30 cellular contexts compared by ENCODE assay signal in the genomic region with DNA sequence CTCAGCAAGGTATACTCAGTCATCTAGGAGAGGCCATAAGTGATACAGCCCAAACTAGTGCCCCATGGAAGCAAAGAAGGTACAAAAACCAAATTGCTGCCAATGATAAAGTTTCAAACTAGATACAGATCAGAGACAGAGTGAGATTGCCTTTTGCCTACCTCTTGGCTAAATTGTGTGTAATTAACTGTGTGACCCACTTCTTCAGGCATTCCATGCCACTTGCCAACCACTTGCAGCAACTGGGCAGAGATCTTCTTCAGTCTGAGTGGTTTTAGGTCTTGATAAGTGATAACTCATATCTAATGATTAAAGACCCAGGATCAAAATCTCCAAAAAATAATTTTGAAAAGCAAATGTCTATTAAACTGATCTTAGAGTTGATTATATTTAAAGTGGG. TPM values are rescaled to one million over a fixed set of nuclear protein-coding genes. Genes with fewer than 3 reads are reported as not detected.
DNase-seq lines count a peak whose midpoint lies in the region; ATAC-seq and TF ChIP-seq lines count a peak whose summit lies in the region.
"Had no signal": no experiment of that assay in that cellular context is flagged by ENCODE, and none has a peak within 500 bp of the region (broad histone marks: within the 10 kb centered on the region; RNA-seq: fewer than 3 reads in every experiment).

No MANE protein-coding gene starts in this region.

- no peaks in the 10 kb centered on the region for H3K36me3 ChIP-seq in GM23248 (ENCODE audit: low read depth)
- no peaks in the 10 kb centered on the region for H3K36me3 ChIP-seq in adrenal gland (replicated peaks in 1 of 2)
- H3K36me3 ChIP-seq in left lung, result no peaks in the 10 kb centered on the region
- H3K36me3 ChIP-seq in smooth muscle cell (ENCODE audit: low read depth), result no peaks in the 10 kb centered on the region
- no peaks in the 10 kb centered on the region for H3K36me3 ChIP-seq in colonic mucosa
- H3K36me3 ChIP-seq: BLaER1 treated with 17β-estradiol and CSF1 and Interleukin-3, amounts not matched to agents 10 nM and 100 nM; brain microvascular endothelial cell; SJCRH30 had no signal

- H3K27ac ChIP-seq in GM23248, result peak overlapping the region; percentile 80
- H3K27ac ChIP-seq in adrenal gland, result peak overlapping the region in 3 of 5 donors; percentile 17 to 82 (median 64)
- H3K27ac ChIP-seq in left lung, result peak overlapping the region; percentile 16 to 53
- H3K27ac ChIP-seq in smooth muscle cell (ENCODE audit: low read depth), result no peak overlapping the region
- no peak overlapping the region for H3K27ac ChIP-seq in colonic mucosa
- H3K27ac ChIP-seq: BLaER1 treated with 17β-estradiol and CSF1 and Interleukin-3, amounts not matched to agents 10 nM and 100 nM; brain microvascular endothelial cell; dorsolateral prefrontal cortex; HL-60; parathyroid adenoma; SJCRH30; VCaP had no signal

- H3K4me2 ChIP-seq in GM23248 (ENCODE audit: unreplicated experiment) (peak overlapping the region; percentile 19), smooth muscle cell (no peak overlapping the region)
- H3K4me2 ChIP-seq: BLaER1 treated with 17β-estradiol and CSF1 and Interleukin-3, amounts not matched to agents 10 nM and 100 nM had no signal

- no peaks in the 10 kb centered on the region for H4K20me1 ChIP-seq in GM23248 (ENCODE audit: insufficient read depth)
- no peaks in the 10 kb centered on the region for H4K20me1 ChIP-seq in smooth muscle cell (ENCODE audit: low read depth)
- H4K20me1 ChIP-seq: BLaER1 treated with 17β-estradiol and CSF1 and Interleukin-3, amounts not matched to agents 10 nM and 100 nM had no signal

- no peaks in the 10 kb centered on the region for H3K27me3 Mint-ChIP-seq in effector memory CD8-positive, alpha-beta T cell
- H3K27me3 Mint-ChIP-seq: activated CD4-positive, alpha-beta T cell treated with anti-CD3 and anti-CD28 coated beads for 36 hours; memory B cell had no signal

- in situ Hi-C loops in GM23248 (cut with MboI), result no loop called here

- H3K4me1 ChIP-seq in GM23248 (ENCODE audit: insufficient read depth) (peaks cover 36% of the 10 kb centered on the region), adrenal gland (replicated peaks in 1 of 2) (peaks cover 0 to 11% of the 10 kb centered on the region in 2 donors), left lung (peaks cover 0 to 8% of the 10 kb centered on the region in 2 donors), smooth muscle cell (ENCODE audit: low read depth) (no peaks in the 10 kb centered on the region), colonic mucosa (no peaks in the 10 kb centered on the region)
- H3K4me1 ChIP-seq: parathyroid adenoma, SJCRH30 had no signal

- H3K9me3 ChIP-seq in GM23248 (ENCODE audit: low read depth) (no peaks in the 10 kb centered on the region), adrenal gland (replicated peaks in 1 of 3) (no peaks in the 10 kb centered on the region), left lung (no peaks in the 10 kb centered on the region), smooth muscle cell (replicated peaks; ENCODE audit: low read depth) (no peaks in the 10 kb centered on the region), colonic mucosa (no peaks in the 10 kb centered on the region)

- intact Hi-C loops in adrenal gland (cut with DNase I) (no loop called here), left lung (cut with DNase I) (no loop called here), colonic mucosa (cut with DNase I) (no loop called here)

- no peak overlapping the region for H3K27ac Mint-ChIP-seq in effector memory CD8-positive, alpha-beta T cell
- H3K27ac Mint-ChIP-seq: activated CD4-positive, alpha-beta T cell treated with anti-CD3 and anti-CD28 coated beads for 36 hours; activated T-helper 2 cell treated with anti-CD3 and anti-CD28 coated beads, Interferon-gamma antibody, Interleukin-2, Interleukin-4, amounts not matched to agents 10 μg/mL and 5 μg/mL and 100 μg/mL, durations not matched to agents 14 hours and 24 hours and 36 hours; memory B cell had no signal

- no peaks in the 10 kb centered on the region for H3K4me1 Mint-ChIP-seq in effector memory CD8-positive, alpha-beta T cell (ENCODE audit: low read depth in 2 of 2)
- H3K4me1 Mint-ChIP-seq: memory B cell had no signal

- no peak overlapping the region for H2AFZ ChIP-seq in GM23248
- peak overlapping the region; percentile 4 for H2AFZ ChIP-seq in smooth muscle cell (ENCODE audit: low read depth)
- H2AFZ ChIP-seq: parathyroid adenoma had no signal

- no peaks in the 10 kb centered on the region for H3K79me2 ChIP-seq in GM23248 (ENCODE audit: insufficient read depth)
- H3K79me2 ChIP-seq in smooth muscle cell (ENCODE audit: low read depth), result no peaks in the 10 kb centered on the region
- H3K79me2 ChIP-seq: parathyroid adenoma had no signal

- H3K9me3 Mint-ChIP-seq in effector memory CD8-positive, alpha-beta T cell, result no peaks in the 10 kb centered on the region

- no peak for ATAC-seq in left lung
- no peak for ATAC-seq in SK-N-SH treated with all-trans-retinoic acid at 6 μM for 48 hours
- ATAC-seq in GM18868 (IDR thresholded peaks at IDR 0.05; ENCODE audit: unreplicated experiment), result no peak
- ATAC-seq in effector memory CD8-positive, alpha-beta T cell (replicated peaks), result no peak
- ATAC-seq: activated CD4-positive, alpha-beta T cell treated with anti-CD3 and anti-CD28 coated beads for 36 hours had no signal

- DNase-seq in GM23248, result no peak
- DNase-seq in adrenal gland, result no peak
- DNase-seq in left lung, result no peak
- no peak for DNase-seq in smooth muscle cell (lab: John Stamatoyannopoulos, UW; ENCODE audit: unreplicated experiment)
- no peak for DNase-seq in colonic mucosa
- no peak for DNase-seq in effector memory CD8-positive, alpha-beta T cell
- DNase-seq: activated CD4-positive, alpha-beta T cell treated with anti-CD3 and anti-CD28 coated beads for 36 hours; activated naive CD4-positive, alpha-beta T cell treated with anti-CD3 and anti-CD28 coated beads, Interleukin-2, amount 50 U/mL, for 16 hours; activated T-cell treated with anti-CD3 and anti-CD28 coated beads for 4 hours; amygdala; DMS153; dorsolateral prefrontal cortex; H7; head of caudate nucleus; Karpas-422; NCI-H1436 treated with DMSO at 0.1 percent for 48 hours; NCI-H446; NCI-H774; SJCRH30; stimulated activated CD4-positive, alpha-beta T cell treated with anti-CD3 and anti-CD28 coated beads, Interleukin-4, amount 100 ng/mL, for 1 hour; T1000 had no signal

- no peak overlapping the region for H3K4me3 ChIP-seq in GM23248
- H3K4me3 ChIP-seq in adrenal gland, result no peak overlapping the region
- H3K4me3 ChIP-seq in left lung, result no peak overlapping the region
- H3K4me3 ChIP-seq in smooth muscle cell, result no peak overlapping the region
- H3K4me3 ChIP-seq in colonic mucosa, result no peak overlapping the region
- H3K4me3 ChIP-seq: BLaER1 treated with 17β-estradiol and CSF1 and Interleukin-3, amounts not matched to agents 10 nM and 100 nM; dorsolateral prefrontal cortex; SJCRH30 had no signal

- no peak for TF ChIP-seq POLR2A in adrenal gland (IDR thresholded peaks at IDR 0.05)

- H3F3A ChIP-seq in GM23248 (ENCODE audit: insufficient read depth) (peaks cover 38% of the 10 kb centered on the region), smooth muscle cell (ENCODE audit: low read depth) (no peaks in the 10 kb centered on the region)

- H3K36me3 Mint-ChIP-seq in effector memory CD8-positive, alpha-beta T cell (ENCODE audit: insufficient read depth), result no peaks in the 10 kb centered on the region
- H3K36me3 Mint-ChIP-seq: memory B cell had no signal

- H3K27me3 ChIP-seq in GM23248 (replicated peaks; ENCODE audit: insufficient read depth), result no peaks in the 10 kb centered on the region
- no peaks in the 10 kb centered on the region for H3K27me3 ChIP-seq in adrenal gland
- no peaks in the 10 kb centered on the region for H3K27me3 ChIP-seq in left lung
- no peaks in the 10 kb centered on the region for H3K27me3 ChIP-seq in smooth muscle cell (ENCODE audit: low read depth)
- H3K27me3 ChIP-seq in colonic mucosa, result no peaks in the 10 kb centered on the region
- H3K27me3 ChIP-seq: BLaER1 treated with 17β-estradiol and CSF1 and Interleukin-3, amounts not matched to agents 10 nM and 100 nM; brain microvascular endothelial cell; dorsolateral prefrontal cortex; SJCRH30 had no signal

- no peaks in the 10 kb centered on the region for H3K9me2 ChIP-seq in GM23248 (ENCODE audit: insufficient read depth)

- no peak overlapping the region for H3K4me3 Mint-ChIP-seq in effector memory CD8-positive, alpha-beta T cell
- H3K4me3 Mint-ChIP-seq: activated CD4-positive, alpha-beta T cell treated with anti-CD3 and anti-CD28 coated beads for 36 hours; memory B cell had no signal

- no peak for TF ChIP-seq CTCF in adrenal gland (IDR thresholded peaks at IDR 0.05)
- no peak for TF ChIP-seq CTCF in left lung (IDR thresholded peaks at IDR 0.05)
- no peak for TF ChIP-seq CTCF in smooth muscle cell (IDR thresholded peaks at IDR 0.05; ENCODE audit: borderline replicate concordance, insufficient read depth, poor library complexity, severe bottlenecking)
- TF ChIP-seq CTCF in colonic mucosa (IDR thresholded peaks at IDR 0.05), result no peak

- H3K9ac ChIP-seq in GM23248, result peak overlapping the region; percentile 13; the same call in 1 of the 2 replicates
- H3K9ac ChIP-seq in smooth muscle cell (ENCODE audit: low read depth), result no peak overlapping the region
- H3K9ac ChIP-seq in colonic mucosa (ENCODE audit: low read depth in 2 of 2, low read length in 2 of 2), result no peak overlapping the region
- H3K9ac ChIP-seq: BLaER1 treated with 17β-estradiol and CSF1 and Interleukin-3, amounts not matched to agents 10 nM and 100 nM; parathyroid adenoma had no signal

TF ChIP-seq in SK-N-SH treated with all-trans-retinoic acid at 6 μM for 48 hours, 23 proteins besides CTCF, POLR2A, EP300 and RAD21 (continues in another document):
- TF ChIP-seq ZFP30 (CRISPR knock-in tag; IDR thresholded peaks at IDR 0.05) (no peak), ZNF70 (CRISPR knock-in tag; IDR thresholded peaks at IDR 0.05) (no peak), OSR1 (CRISPR knock-in tag; IDR thresholded peaks at IDR 0.05) (no peak), TOX (CRISPR knock-in tag; IDR thresholded peaks at IDR 0.05; ENCODE audit: borderline replicate concordance) (no peak)

RNA-seq across cellular contexts. Expression of gene NABP1, which starts 21.1 kb away (rescaled TPM):
- total RNA-seq in GM23248 (2014; rRNA removed; shearing (Covaris generic)), result 121 and 124 TPM in 2 replicates
- polyA plus RNA-seq in GM23248 (2016; fragmentation: Nextera tagmentation; extraction: Ambion mirVana) (120 and 148 TPM in 2 replicates), adrenal gland (10 to 100 TPM; 10.2 to 13.4 (median 10.3) TPM), smooth muscle cell (7.8 and 20.4 TPM in 2 replicates)
- total RNA-seq in adrenal gland (10 to 100 TPM in 6 of 8 donors, 1 to 10 TPM in 2; 2.5 to 39.9 (median 20.5) TPM), left lung (100 to 1,000 TPM in 1 of 2 donors, 10 to 100 TPM in 1; 41.4 to 122 TPM), smooth muscle cell (38.3 and 44.9 TPM in 2 replicates), colonic mucosa (10 to 100 TPM; 10.1 to 15.9 TPM)

Comparison
In these comparisons a context has a peak if more than half of its experiments do, and no peak if none do; other contexts are left out.
1. H3K27ac ChIP-seq: peak in GM23248 (single experiment), adrenal gland (3 of 5) and left lung (2 of 2); none in smooth muscle cell (single experiment) and colonic mucosa (single experiment).